Comparison of ENCODE assay signal across 9 cellular contexts in genomic region chr5:79689541-79690466, GRCh38. TPM values are rescaled to one million over a fixed set of nuclear protein-coding genes. Genes with fewer than 3 reads are reported as not detected.
DNase-seq lines count a peak whose midpoint lies in the region; ATAC-seq and TF ChIP-seq lines count a peak whose summit lies in the region.
"Had no signal": no experiment of that assay in that cellular context is flagged by ENCODE, and none has a peak within 500 bp of the region (broad histone marks: within the 10 kb centered on the region; RNA-seq: fewer than 3 reads in every experiment).

CMYA5 (plus strand) TSS chr5:79689836; CDS start chr5:79689908, 72 bp downstream.

- peak; percentile 43 for ATAC-seq in stimulated activated naive CD8-positive, alpha-beta T cell treated with anti-CD3 and anti-CD28 coated beads, Interleukin-15, amount 100 ng/mL, for 72 hours
- ATAC-seq in stimulated activated naive CD8-positive, alpha-beta T cell treated with anti-CD3 and anti-CD28 coated beads, Interleukin-15, Interleukin-2, amounts not matched to agents 100 U/mL and 50 U/mL, for 24 hours = no peak
- peak; percentile 92 for ATAC-seq in foreskin keratinocyte
- peak in 1 of 3 donors; percentile 27 for ATAC-seq in natural killer cell
- no peak for ATAC-seq in HG02852 (IDR thresholded peaks at IDR 0.05; ENCODE audit: unreplicated experiment)

- no peaks in the 10 kb centered on the region for H3K4me1 Mint-ChIP-seq in stimulated activated naive CD8-positive, alpha-beta T cell treated with anti-CD3 and anti-CD28 coated beads, Interleukin-15, amount 100 ng/mL, for 72 hours
- H3K4me1 Mint-ChIP-seq in natural killer cell (peaks cover 29 to 31% of the 10 kb centered on the region in 2 donors), immature natural killer cell (peaks cover 20 to 40% of the 10 kb centered on the region in 2 donors)

- no peak for TF ChIP-seq CTCF in foreskin keratinocyte (conservative IDR thresholded peaks at IDR 0.05)
- no peak for TF ChIP-seq CTCF in natural killer cell (IDR thresholded peaks at IDR 0.05)

- H3K27me3 Mint-ChIP-seq in stimulated activated naive CD8-positive, alpha-beta T cell treated with anti-CD3 and anti-CD28 coated beads, Interleukin-15, amount 100 ng/mL, for 72 hours = no peaks in the 10 kb centered on the region
- H3K27me3 Mint-ChIP-seq in natural killer cell (ENCODE audit: low read depth in 2 of 2) = no peaks in the 10 kb centered on the region
- no peaks in the 10 kb centered on the region for H3K27me3 Mint-ChIP-seq in immature natural killer cell (ENCODE audit: low read depth in 3 of 3)

- intact Hi-C loops in natural killer cell (cut with micrococcal nuclease) = no loop called here

- H3K4me3 Mint-ChIP-seq in stimulated activated naive CD8-positive, alpha-beta T cell treated with anti-CD3 and anti-CD28 coated beads, Interleukin-15, amount 100 ng/mL, for 72 hours = no peak within 1 kb of the TSS
- H3K4me3 Mint-ChIP-seq in natural killer cell (no peak within 1 kb of the TSS), immature natural killer cell (no peak within 1 kb of the TSS)

- no peaks in the 10 kb centered on the region for H3K4me1 ChIP-seq in foreskin keratinocyte

- peak within 1 kb of the TSS in 1 of 2 donors; percentile 87 for H3K27ac Mint-ChIP-seq in stimulated activated naive CD8-positive, alpha-beta T cell treated with anti-CD3 and anti-CD28 coated beads, Interleukin-15, amount 100 ng/mL, for 72 hours
- H3K27ac Mint-ChIP-seq in natural killer cell (peak within 1 kb of the TSS; percentile 41 to 75), immature natural killer cell (peak within 1 kb of the TSS in 2 of 6 donors; percentile 7 to 67)

- peak within 1 kb of the TSS; percentile 9 for H3K27ac ChIP-seq in foreskin keratinocyte
- H3K27ac ChIP-seq: C4-2B had no signal

- H3K27me3 ChIP-seq in foreskin keratinocyte = no peaks in the 10 kb centered on the region

- DNase-seq in stimulated activated naive CD8-positive, alpha-beta T cell treated with anti-CD3 and anti-CD28 coated beads, Interleukin-15, amount 100 ng/mL, for 72 hours = no peak
- no peak for DNase-seq in stimulated activated naive CD8-positive, alpha-beta T cell treated with anti-CD3 and anti-CD28 coated beads, Interleukin-15, Interleukin-2, amounts not matched to agents 100 U/mL and 50 U/mL, for 24 hours
- DNase-seq in foreskin keratinocyte (peak; percentile 70 to 79), natural killer cell (no peak), immature natural killer cell (no peak), activated T-cell treated with anti-CD3 and anti-CD28 coated beads for 4 hours (no peak), NCI-H226 (no peak)

- peaks cover 0 to 8% of the 10 kb centered on the region in 2 donors for H3K9me3 Mint-ChIP-seq in stimulated activated naive CD8-positive, alpha-beta T cell treated with anti-CD3 and anti-CD28 coated beads, Interleukin-15, amount 100 ng/mL, for 72 hours
- H3K9me3 Mint-ChIP-seq in natural killer cell = no peaks in the 10 kb centered on the region
- H3K9me3 Mint-ChIP-seq in immature natural killer cell = no peaks in the 10 kb centered on the region

- H3K36me3 Mint-ChIP-seq in natural killer cell = peaks cover 10% of the 10 kb centered on the region
- peaks cover 16 to 38% (median 19%) of the 10 kb centered on the region in 3 donors for H3K36me3 Mint-ChIP-seq in immature natural killer cell

RNA-seq across cellular contexts. Expression of gene CMYA5, which starts in this region (rescaled TPM):
- total RNA-seq in foreskin keratinocyte = 0.11 and 0.20 TPM in 2 replicates
- polyA plus RNA-seq in foreskin keratinocyte = 0.06 and 0.07 TPM in 2 replicates
- under 1 TPM; 0.53 to 0.93 (median 0.71) TPM for total RNA-seq in natural killer cell
- not detected for polyA plus RNA-seq in immature natural killer cell

Comparison
In these comparisons a context has a peak if more than half of its experiments do, and no peak if none do; other contexts are left out.
1. Peak in DNase-seq, ATAC-seq and H3K27ac ChIP-seq in foreskin keratinocyte; RNA of the gene not detected or under 1 TPM.